ENCODE assay signal across 19 cellular contexts in genomic region chr3:164222200-164222599, GRCh38.
DNase-seq lines count a peak whose midpoint lies in the region; TF ChIP-seq lines count a peak whose summit lies in the region.
"Had no signal": no experiment of that assay in that cellular context is flagged by ENCODE, and none has a peak within 500 bp of the region (broad histone marks: within the 10 kb centered on the region; RNA-seq: fewer than 3 reads in every experiment).

No MANE protein-coding gene starts in this region.

- WGBS in tibial nerve, 2 donors: 36 to 45% methylated on average over 3 of the region's 3 CpGs

- H3K4me3 ChIP-seq in SU-DHL-6 (ENCODE audit: insufficient read depth, low read length, poor library complexity, severe bottlenecking): no peak overlapping the region
- H3K4me3 ChIP-seq in tibial nerve: no peak overlapping the region
- no peak overlapping the region for H3K4me3 ChIP-seq in tibial artery
- H3K4me3 ChIP-seq in brain microvascular endothelial cell (ENCODE audit: low read depth, low read length): no peak overlapping the region
- H3K4me3 ChIP-seq: cardiac muscle cell, coronary artery, esophagus squamous epithelium, skin epidermis, upper lobe of right lung had no signal

- H3K79me2 ChIP-seq in SU-DHL-6 (ENCODE audit: insufficient read depth, low read length): no peaks in the 10 kb centered on the region

- H3K4me2 ChIP-seq in SU-DHL-6 (ENCODE audit: low read depth, low read length, poor library complexity, severe bottlenecking): no peak overlapping the region

- no peaks in the 10 kb centered on the region for H3K9me3 ChIP-seq in SU-DHL-6 (ENCODE audit: insufficient read depth, low read length)
- H3K9me3 ChIP-seq in tibial nerve: no peaks in the 10 kb centered on the region
- H3K9me3 ChIP-seq in tibial artery: no peaks in the 10 kb centered on the region
- H3K9me3 ChIP-seq: esophagus squamous epithelium, upper lobe of right lung had no signal

- no peaks in the 10 kb centered on the region for H3K36me3 ChIP-seq in SU-DHL-6 (ENCODE audit: low read length)
- no peaks in the 10 kb centered on the region for H3K36me3 ChIP-seq in tibial nerve
- H3K36me3 ChIP-seq in tibial artery: no peaks in the 10 kb centered on the region
- H3K36me3 ChIP-seq in brain microvascular endothelial cell (replicated peaks): no peaks in the 10 kb centered on the region
- H3K36me3 ChIP-seq: cardiac muscle cell, esophagus squamous epithelium, upper lobe of right lung had no signal

- in situ Hi-C loops in brain microvascular endothelial cell (cut with HindIII; ENCODE audit: low pct_ligation_motif_present, low sequenced_read_pairs): no loop called here

- H3K9me2 ChIP-seq in SU-DHL-6 (replicated peaks; ENCODE audit: insufficient read depth, low read length): no peaks in the 10 kb centered on the region

- no peaks in the 10 kb centered on the region for H4K20me1 ChIP-seq in SU-DHL-6 (ENCODE audit: low read depth, low read length)

- DNase-seq in DMS 273 (lab: John Stamatoyannopoulos, UW; ENCODE audit: unreplicated experiment): peak; percentile 52
- peak; percentile 31 for DNase-seq in NCI-H1417 treated with DMSO at 0.1 percent for 48 hours (lab: John Stamatoyannopoulos, UW)
- DNase-seq in NCI-H2171 treated with DMSO at 0.1 percent for 48 hours (lab: John Stamatoyannopoulos, UW): peak; percentile 77
- no peak for DNase-seq in tibial nerve (ENCODE audit: low spot score in 2 of 2)
- no peak for DNase-seq in inferior parietal cortex (ENCODE audit: extremely low spot score)
- DNase-seq in tibial artery: no peak
- no peak for DNase-seq in brain microvascular endothelial cell
- DNase-seq: activated CD4-positive, alpha-beta T cell treated with anti-CD3 and anti-CD28 coated beads, Interleukin-2, amount 10 ng/mL, durations not matched to agents 7 days and 5 days; activated naive CD4-positive, alpha-beta T cell treated with anti-CD3 and anti-CD28 coated beads, Interleukin-2, amount 50 U/mL, for 16 hours; esophagus squamous epithelium; HFFc6; mesenchymal stem cell; stimulated activated CD4-positive, alpha-beta T cell treated with anti-CD3 and anti-CD28 coated beads, Interleukin-1b, Interleukin-23, amount 100 ng/mL, for 48 hours; upper lobe of right lung had no signal

- no peak overlapping the region for H3K27ac ChIP-seq in SU-DHL-6 (ENCODE audit: low read depth, low read length)
- H3K27ac ChIP-seq in tibial nerve: no peak overlapping the region
- no peak overlapping the region for H3K27ac ChIP-seq in tibial artery
- no peak overlapping the region for H3K27ac ChIP-seq in brain microvascular endothelial cell
- H3K27ac ChIP-seq: cardiac muscle cell, coronary artery, esophagus squamous epithelium, skin epidermis, upper lobe of right lung, VCaP had no signal

- intact Hi-C loops in tibial artery (cut with DNase I; ENCODE audit: low total_unique reads): no loop called here

- TF ChIP-seq EP300 in tibial nerve (IDR thresholded peaks at IDR 0.05): no peak

- no peaks in the 10 kb centered on the region for H3K4me1 ChIP-seq in tibial nerve
- no peaks in the 10 kb centered on the region for H3K4me1 ChIP-seq in tibial artery
- H3K4me1 ChIP-seq: esophagus squamous epithelium, upper lobe of right lung had no signal

- TF ChIP-seq CTCF in SU-DHL-6 (IDR thresholded peaks at IDR 0.05; ENCODE audit: insufficient read depth, low read length, poor library complexity, severe bottlenecking) (no peak), tibial nerve (IDR thresholded peaks at IDR 0.05) (no peak), tibial artery (IDR thresholded peaks at IDR 0.05) (no peak), brain microvascular endothelial cell (IDR thresholded peaks at IDR 0.05; ENCODE audit: low read depth, low read length, missing control alignments) (no peak)

- no peaks in the 10 kb centered on the region for H3F3A ChIP-seq in SU-DHL-6 (ENCODE audit: insufficient read depth)

- no peak for TF ChIP-seq POLR2A in tibial nerve (IDR thresholded peaks at IDR 0.05)

- H2AFZ ChIP-seq in SU-DHL-6 (ENCODE audit: low read depth, low read length, severe bottlenecking): peak overlapping the region; percentile 32

- H3K9ac ChIP-seq in SU-DHL-6 (ENCODE audit: low read length): no peak overlapping the region

- no peaks in the 10 kb centered on the region for H3K27me3 ChIP-seq in SU-DHL-6 (ENCODE audit: low read length)
- no peaks in the 10 kb centered on the region for H3K27me3 ChIP-seq in tibial nerve
- no peaks in the 10 kb centered on the region for H3K27me3 ChIP-seq in tibial artery
- H3K27me3 ChIP-seq in brain microvascular endothelial cell (replicated peaks): no peaks in the 10 kb centered on the region
- H3K27me3 ChIP-seq: cardiac muscle cell, esophagus squamous epithelium, upper lobe of right lung had no signal

Comparison
In these comparisons a context has a peak if more than half of its experiments do, and no peak if none do; other contexts are left out.
1. DNase-seq: peak in DMS 273 (single experiment), NCI-H1417 treated with DMSO at 0.1 percent for 48 hours (single experiment) and NCI-H2171 treated with DMSO at 0.1 percent for 48 hours (single experiment); none in tibial nerve (0 of 2), inferior parietal cortex (single experiment), tibial artery (0 of 2) and brain microvascular endothelial cell (single experiment).